Comparison of ENCODE assay signal across 8 cellular contexts in genomic region chr6:26032387-26033131, GRCh38. TPM values are rescaled to one million over a fixed set of nuclear protein-coding genes. Genes with fewer than 3 reads are reported as not detected.
DNase-seq lines count a peak whose midpoint lies in the region; ATAC-seq and TF ChIP-seq lines count a peak whose summit lies in the region.

No MANE protein-coding gene starts in this region.

- ATAC-seq in Panc1 (peak; percentile 32), left lobe of liver (peak; percentile 24), HG03460 (IDR thresholded peaks at IDR 0.05; ENCODE audit: unreplicated experiment) (no peak)

- CTCF ChIA-PET in A673 (lab: Charles Lee) (no interaction called here), Panc1 (lab: Charles Lee) (interaction anchor here (0.9 kb wide), 1 partner anchor 11 kb away, joined by 4 read pairs; a partner anchor contains a TSS)

- H3K4me3 ChIP-seq in A673 (ENCODE audit: low read depth, low read length, poor library complexity, severe bottlenecking) = peak overlapping the region; percentile 67
- H3K4me3 ChIP-seq in GM12864 (ENCODE audit: low read depth, low read length) = peak overlapping the region; percentile 56
- peak overlapping the region; percentile 84 to 91 for H3K4me3 ChIP-seq in Panc1 (ENCODE audit: low read depth in 2 of 2, low read length in 2 of 2)

- H3K36me3 ChIP-seq in A673 (ENCODE audit: insufficient read depth, low read length, poor library complexity, severe bottlenecking) = no peaks in the 10 kb centered on the region
- H3K36me3 ChIP-seq in Panc1 (ENCODE audit: control insufficient read depth, insufficient read depth, low read length) = no peaks in the 10 kb centered on the region

- POLR2A ChIA-PET in A673 (lab: Charles Lee; ENCODE audit: low non-redundant PET) (interaction anchor here (0.5 to 3.1 kb wide), 11 partner anchors 11 to 1806 kb away, joined by 3 to 71 read pairs (median 7); a partner anchor contains a TSS), Panc1 (lab: Charles Lee) (interaction anchor here (0.7 to 9.8 kb wide), 8 partner anchors 10 to 1835 kb away, joined by 3 to 207 read pairs (median 4); a partner anchor contains a TSS)

- DNase-seq in A673 (ENCODE audit: low spot score) (peak; percentile 75), GM12864 (ENCODE audit: low read depth) (no peak), Panc1 (ENCODE audit: low read depth, low spot score) (no peak), caudate nucleus (lab: John Stamatoyannopoulos, UW) (peak in 1 of 61 donors; percentile 36), left lobe of liver (ENCODE audit: low spot score) (no peak), substantia nigra (lab: John Stamatoyannopoulos, UW) (peak in 4 of 49 donors; percentile 1 to 34 (median 4)), DMS153 treated with DMSO at 0.1 percent for 48 hours (lab: John Stamatoyannopoulos, UW; ENCODE audit: unreplicated experiment) (no peak)

- H3K27ac ChIP-seq in A673 (ENCODE audit: low read depth, low read length, poor library complexity, severe bottlenecking) (peak overlapping the region; percentile 91), Panc1 (ENCODE audit: low read length) (peak overlapping the region; percentile 99), caudate nucleus (ENCODE audit: low read depth, low read length) (peak overlapping the region; percentile 80), substantia nigra (ENCODE audit: low read depth, low read length, poor library complexity, severe bottlenecking) (peak overlapping the region; percentile 60)

- intact Hi-C loops in A673 (cut with micrococcal nuclease; ENCODE audit: unreplicated experiment) (loop anchor here (2.0 to 5.0 kb wide), 2 partner anchors 22 to 1860 kb away; a partner anchor contains a TSS), Panc1 (cut with micrococcal nuclease; ENCODE audit: unreplicated experiment) (no loop called here)

- TF ChIP-seq CTCF in A673 (conservative IDR thresholded peaks at IDR 0.05; ENCODE audit: low read depth, low read length) = no peak
- no peak for TF ChIP-seq CTCF in GM12864 (IDR thresholded peaks at IDR 0.05; ENCODE audit: low read depth, low read length, missing control alignments)
- TF ChIP-seq CTCF in Panc1 (IDR thresholded peaks at IDR 0.05) = no peak

- BruUV-seq in A673 (replicated peaks; lab: Mats Ljungman, UMichigan) (no TSS peak), Panc1 (replicated peaks; lab: Mats Ljungman, UMichigan) (no TSS peak)

- in situ Hi-C loops in Panc1 (cut with HindIII; ENCODE audit: low pct_unique_long_range_greater_than_20kb, low sequenced_read_pairs) = no loop called here

- H3K27me3 ChIP-seq in A673 (replicated peaks; ENCODE audit: insufficient read depth, low read depth, low read length, poor library complexity) (no peaks in the 10 kb centered on the region), Panc1 (ENCODE audit: control insufficient read depth, insufficient read depth, low read length) (no peaks in the 10 kb centered on the region)

- no peaks in the 10 kb centered on the region for H3K9me3 ChIP-seq in A673 (ENCODE audit: low read depth, low read length, poor library complexity, severe bottlenecking)
- no peaks in the 10 kb centered on the region for H3K9me3 ChIP-seq in Panc1 (ENCODE audit: control insufficient read depth, insufficient read depth, low read depth, low read length)

- H3K4me1 ChIP-seq in A673 (ENCODE audit: insufficient read depth, low read length, poor library complexity, severe bottlenecking) (peaks cover 16% of the 10 kb centered on the region), Panc1 (ENCODE audit: control insufficient read depth, insufficient read depth, low read length) (peaks cover 40% of the 10 kb centered on the region)

RNA-seq across cellular contexts. Expression of gene HFE, which starts 54.7 kb away (rescaled TPM):
- total RNA-seq in A673 (2021) (7.8 and 11.5 TPM in 2 replicates), Panc1 (2021; ENCODE audit: unreplicated experiment) (12.1 TPM), left lobe of liver (14.1 TPM)
- 17.7 TPM for polyA plus RNA-seq in Panc1 (2012; ENCODE audit: insufficient read length)
